9 cellular contexts compared by ENCODE assay signal in the genomic region with DNA sequence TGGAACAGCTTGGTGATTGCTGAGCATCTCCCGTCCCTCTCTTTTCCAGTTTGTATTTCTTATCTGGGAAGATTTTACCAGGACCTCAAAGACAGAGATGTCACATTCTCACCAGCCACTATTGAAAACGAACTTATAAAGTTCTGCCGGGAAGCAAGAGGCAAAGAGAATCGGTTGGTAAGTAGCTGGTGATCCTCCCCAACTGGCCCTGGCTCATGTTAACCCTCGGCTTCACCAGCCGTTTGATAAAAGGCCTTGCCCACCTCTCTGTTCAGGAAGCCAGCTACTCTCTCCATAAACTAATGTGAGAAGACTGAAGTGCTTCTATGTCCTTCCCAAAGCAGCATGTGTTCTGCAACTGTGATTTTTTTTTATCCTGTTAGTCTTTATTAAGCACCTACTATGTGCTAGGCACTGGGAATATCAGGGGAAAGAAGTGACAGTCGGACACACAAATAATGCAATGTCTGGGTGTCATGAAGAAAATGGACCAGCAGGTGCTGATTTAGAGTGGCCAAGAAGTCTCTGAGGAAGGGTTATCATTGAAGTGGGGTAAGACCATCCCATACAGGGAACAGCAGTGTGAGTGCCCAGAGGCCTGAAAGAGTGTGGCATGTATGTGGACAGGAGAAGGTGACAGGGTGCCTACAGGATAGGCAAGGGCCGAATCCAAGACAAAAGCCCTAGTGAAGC. TPM values are rescaled to one million over a fixed set of nuclear protein-coding genes. Genes with fewer than 3 reads are reported as not detected.
A peak's percentile ranks its signal among the peaks of the same experiment; 100 is the strongest.
DNase-seq lines count a peak whose midpoint lies in the region; ATAC-seq, FAIRE-seq and TF ChIP-seq lines count a peak whose summit lies in the region.
"Had no signal": no experiment of that assay in that cellular context is flagged by ENCODE, and none has a peak within 500 bp of the region (broad histone marks: within the 10 kb centered on the region; RNA-seq: fewer than 3 reads in every experiment).

No MANE protein-coding gene starts in this region.

- CTCF ChIA-PET in H1 (lab: Charles Lee; ENCODE audit: partially characterized antibody), result interaction anchor here (0.7 to 7.2 kb wide), 3 partner anchors 414 to 770 kb away, joined by 3 to 53 read pairs (median 3); a partner anchor contains a TSS
- CTCF ChIA-PET in GM10248 (lab: Yijun Ruan, JAX), result interaction anchor here (0.6 to 7.5 kb wide), 7 partner anchors 11 to 770 kb away, joined by 3 to 73 read pairs (median 3); a partner anchor contains a TSS

- H3K14ac ChIP-seq in H1 (ENCODE audit: insufficient read length), result no peak overlapping the region
- H3K14ac ChIP-seq in neuronal stem cell (ENCODE audit: low read length), result no peak overlapping the region

- H3K23ac ChIP-seq in H1 (ENCODE audit: insufficient read length) (no peak overlapping the region), neuronal stem cell (ENCODE audit: low read depth, low read length, poor library complexity) (no peak overlapping the region)

- peaks cover 44% of the 10 kb centered on the region for H3K36me3 ChIP-seq in DND-41 (ENCODE audit: insufficient read depth, low read length)
- H3K36me3 ChIP-seq in OCI-LY3 (replicated peaks; ENCODE audit: low read depth, low read length), result peaks cover 44% of the 10 kb centered on the region
- H3K36me3 ChIP-seq in H1 (ENCODE audit: control insufficient read depth in 2 of 4, insufficient read depth in 4 of 4, low read length in 3 of 4), result peaks cover 12 to 39% (median 21%) of the 10 kb centered on the region in 4 experiments
- peaks cover 31 to 47% of the 10 kb centered on the region in 2 donors for H3K36me3 ChIP-seq in neuronal stem cell (replicated peaks in 1 of 2; ENCODE audit: control insufficient read depth in 2 of 2, insufficient read depth in 2 of 2, low read length in 2 of 2)

- H2BK120ac ChIP-seq in H1 (replicated peaks; ENCODE audit: low read depth, low read length), result no peak overlapping the region
- H2BK120ac ChIP-seq in neuronal stem cell (ENCODE audit: low read depth, low read length), result no peak overlapping the region

- FAIRE-seq in H1 (lab: Jason Lieb, UNC), result no peak

- no peaks in the 10 kb centered on the region for H3K9me3 ChIP-seq in DND-41 (ENCODE audit: insufficient read depth, low read length, severe bottlenecking)
- H3K9me3 ChIP-seq in OCI-LY3 (ENCODE audit: insufficient read depth, low read length), result no peaks in the 10 kb centered on the region
- H3K9me3 ChIP-seq in H1 (ENCODE audit: insufficient read depth in 2 of 2, low read depth in 1 of 2, low read length in 1 of 2), result no peaks in the 10 kb centered on the region
- H3K9me3 ChIP-seq in neuronal stem cell (replicated peaks in 1 of 2; ENCODE audit: control insufficient read depth in 2 of 2, insufficient read depth in 1 of 2, low read depth in 1 of 2, low read length in 2 of 2), result peaks cover 0 to 2% of the 10 kb centered on the region in 2 donors

- H3K79me2 ChIP-seq in DND-41 (ENCODE audit: insufficient read depth, low read length) (peaks cover 71% of the 10 kb centered on the region), OCI-LY3 (ENCODE audit: low read length) (peaks cover 59% of the 10 kb centered on the region), H1 (ENCODE audit: control insufficient read depth in 1 of 2, insufficient read depth in 2 of 2, low read length in 2 of 2) (peaks cover 10 to 34% of the 10 kb centered on the region in 2 experiments)

- no peak overlapping the region for H3K56ac ChIP-seq in H1 (replicated peaks; ENCODE audit: insufficient read length, low read depth, low read length)

- TF ChIP-seq CTCF in DND-41 (IDR thresholded peaks at IDR 0.05; ENCODE audit: borderline replicate concordance, extremely low read depth, low read length, poor library complexity, severe bottlenecking) (no peak), OCI-LY3 (IDR thresholded peaks at IDR 0.05; ENCODE audit: low read depth, low read length) (no peak), H1 (IDR thresholded peaks at IDR 0.05; ENCODE audit: control extremely low read depth in 1 of 3, insufficient read depth in 1 of 3, low read depth in 1 of 3, low read length in 3 of 3) (no peak), GM10248 (IDR thresholded peaks at IDR 0.05; ENCODE audit: control extremely low read depth, extremely low read depth, low read depth, missing control alignments) (no peak)

- H4K91ac ChIP-seq in H1 (replicated peaks; ENCODE audit: insufficient read length, low read length) (no peak overlapping the region), neuronal stem cell (ENCODE audit: low read depth, low read length, poor library complexity) (no peak overlapping the region)

- no peak for DNase-seq in DND-41
- DNase-seq in H1 (ENCODE audit: low read depth in 1 of 2, low spot score in 2 of 2), result peak in 1 of 2 experiments; percentile 23
- DNase-seq in neuronal stem cell (ENCODE audit: low spot score), result no peak
- no peak for DNase-seq in GM10248 (ENCODE audit: extremely low spot score)
- no peak for DNase-seq in GM19238 (ENCODE audit: insufficient read length, low spot score)
- DNase-seq: hypothalamus had no signal

- no peak for TF ChIP-seq RAD21 in H1 (IDR thresholded peaks at IDR 0.05 in 1 of 2, conservative IDR thresholded peaks at IDR 0.05 in 1 of 2; ENCODE audit: low read depth in 2 of 2, low read length in 2 of 2)

- peak overlapping the region; percentile 92 for H3K4me2 ChIP-seq in DND-41 (ENCODE audit: insufficient read depth, low read length)
- peak overlapping the region; percentile 83 for H3K4me2 ChIP-seq in OCI-LY3 (ENCODE audit: low read length)
- peak overlapping the region; percentile 84 to 95 for H3K4me2 ChIP-seq in H1 (ENCODE audit: insufficient read depth in 1 of 2, low read depth in 2 of 2, low read length in 2 of 2)
- H3K4me2 ChIP-seq in neuronal stem cell (ENCODE audit: insufficient read depth, low read length, poor library complexity, severe bottlenecking), result peak overlapping the region; percentile 79

- H3K27me3 ChIP-seq in DND-41 (ENCODE audit: insufficient read depth, low read length, poor library complexity), result no peaks in the 10 kb centered on the region
- no peaks in the 10 kb centered on the region for H3K27me3 ChIP-seq in OCI-LY3 (ENCODE audit: low read depth, low read length)
- no peaks in the 10 kb centered on the region for H3K27me3 ChIP-seq in H1 (replicated peaks in 1 of 4; ENCODE audit: control insufficient read depth in 3 of 4, extremely low read depth in 1 of 4, insufficient read depth in 3 of 4, low read length in 3 of 4)
- no peaks in the 10 kb centered on the region for H3K27me3 ChIP-seq in neuronal stem cell (ENCODE audit: control insufficient read depth in 3 of 3, insufficient read depth in 3 of 3, low read depth in 1 of 3, low read length in 3 of 3)

- H2BK20ac ChIP-seq in H1 (ENCODE audit: low read length), result no peak overlapping the region

- TF ChIP-seq EP300 in H1 (IDR thresholded peaks at IDR 0.05; ENCODE audit: borderline replicate concordance in 1 of 2, low read depth in 2 of 2, low read length in 2 of 2), result no peak

- peak overlapping the region; percentile 96 for H3K9ac ChIP-seq in DND-41 (ENCODE audit: low read depth, low read length)
- H3K9ac ChIP-seq in OCI-LY3 (ENCODE audit: low read length), result peak overlapping the region; percentile 97
- peak overlapping the region in 2 of 4 experiments; percentile 91 to 93; a peak in 5 of 7 replicates for H3K9ac ChIP-seq in H1 (replicated peaks in 1 of 4; ENCODE audit: extremely low read depth in 1 of 4, low read depth in 3 of 4, low read length in 3 of 4)
- H3K9ac ChIP-seq in neuronal stem cell (ENCODE audit: low read depth, low read length, poor library complexity), result no peak overlapping the region

- POLR2A ChIA-PET in H1 (lab: Charles Lee; ENCODE audit: partially characterized antibody), result interaction anchor here (0.7 to 2.8 kb wide), 8 partner anchors 10 to 811 kb away, joined by 3 to 23 read pairs (median 4); a partner anchor contains a TSS
- POLR2A ChIA-PET in GM10248 (lab: Yijun Ruan, JAX), result interaction anchor here (1.2 to 1.8 kb wide), 3 partner anchors 8 to 113 kb away, joined by 4 to 9 read pairs (median 5); a partner anchor contains a TSS

- no peak overlapping the region for H3K4ac ChIP-seq in H1 (replicated peaks; ENCODE audit: insufficient read length, low read depth, low read length)
- no peak overlapping the region for H3K4ac ChIP-seq in neuronal stem cell (ENCODE audit: low read length)

- no peak overlapping the region for H2AFZ ChIP-seq in DND-41 (ENCODE audit: low read depth, low read length)
- no peak overlapping the region for H2AFZ ChIP-seq in OCI-LY3 (ENCODE audit: low read depth, low read length)
- H2AFZ ChIP-seq in H1 (ENCODE audit: low read length), result no peak overlapping the region
- H2AFZ ChIP-seq in neuronal stem cell (ENCODE audit: low read length), result no peak overlapping the region

- H4K5ac ChIP-seq in H1 (ENCODE audit: insufficient read length, low read depth, low read length), result no peak overlapping the region

- H2AK5ac ChIP-seq in H1 (ENCODE audit: low read depth, low read length) (no peak overlapping the region), neuronal stem cell (ENCODE audit: low read depth, low read length) (no peak overlapping the region)

- no peak overlapping the region for H2BK15ac ChIP-seq in H1 (ENCODE audit: low read length)
- no peak overlapping the region for H2BK15ac ChIP-seq in neuronal stem cell (ENCODE audit: low read length)

- no peak overlapping the region for H3K18ac ChIP-seq in H1 (ENCODE audit: extremely low read depth, low read length)
- H3K18ac ChIP-seq in neuronal stem cell (ENCODE audit: low read length), result no peak overlapping the region

- H3K23me2 ChIP-seq in H1 (ENCODE audit: low read depth, low read length), result peaks cover 3% of the 10 kb centered on the region; the same call in 1 of the 2 replicates

- TF ChIP-seq POLR2A in H1 (IDR thresholded peaks at IDR 0.05; ENCODE audit: control extremely low read depth in 1 of 2, low read depth in 2 of 2, low read length in 2 of 2), result no peak

- H2BK5ac ChIP-seq in H1 (ENCODE audit: low read depth, low read length) (no peak overlapping the region), neuronal stem cell (ENCODE audit: low read length) (no peak overlapping the region)

- H3K79me1 ChIP-seq in H1 (ENCODE audit: low read depth, low read length), result peaks cover 2% of the 10 kb centered on the region; the same call in 1 of the 2 replicates
- peaks cover 2% of the 10 kb centered on the region for H3K79me1 ChIP-seq in neuronal stem cell (ENCODE audit: low read depth, low read length)

- 77% methylated on average over 8 of the region's 8 CpGs; no CpG with 5 or more reads in 1 of the 2 experiments for WGBS in H1 (ENCODE audit: extremely low coverage in 1 of 2, insufficient coverage in 1 of 2, insufficient read length in 1 of 2, insufficient replicate concordance in 2 of 2, low coverage in 1 of 2, low lambda C conversion rate in 2 of 2, missing lambda C conversion rate in 1 of 2), 2 experiments
- no CpG with 5 or more reads among the region's 8 CpGs for WGBS in neuronal stem cell (ENCODE audit: extremely low coverage in 2 of 2, insufficient read length in 2 of 2, insufficient replicate concordance in 1 of 2), 2 donors

- H4K8ac ChIP-seq in H1 (ENCODE audit: extremely low read depth, insufficient read depth, low read length), result no peak overlapping the region
- no peak overlapping the region for H4K8ac ChIP-seq in neuronal stem cell (ENCODE audit: low read depth, low read length)

- H4K20me1 ChIP-seq in DND-41 (ENCODE audit: insufficient read depth, low read length), result peaks cover 39% of the 10 kb centered on the region; the same call in 1 of the 2 replicates
- peaks cover 15% of the 10 kb centered on the region for H4K20me1 ChIP-seq in OCI-LY3 (ENCODE audit: insufficient read depth, low read length)
- peaks cover 13 to 23% of the 10 kb centered on the region in 2 experiments for H4K20me1 ChIP-seq in H1 (replicated peaks in 1 of 2; ENCODE audit: control insufficient read depth in 1 of 2, insufficient read depth in 2 of 2, low read length in 2 of 2)

- H3K4me1 ChIP-seq in DND-41 (ENCODE audit: insufficient read depth, low read length) (peaks cover 65% of the 10 kb centered on the region), OCI-LY3 (ENCODE audit: low read length) (peaks cover 40% of the 10 kb centered on the region), H1 (replicated peaks in 1 of 4; ENCODE audit: control insufficient read depth in 3 of 4, insufficient read depth in 4 of 4, low read length in 3 of 4) (peaks cover 4 to 23% (median 8%) of the 10 kb centered on the region in 4 experiments), neuronal stem cell (ENCODE audit: control insufficient read depth in 2 of 2, insufficient read depth in 1 of 2, low read depth in 1 of 2, low read length in 2 of 2) (peaks cover 12 to 22% of the 10 kb centered on the region in 2 donors)

- H3K4me3 ChIP-seq in DND-41 (ENCODE audit: low read depth in 1 of 2, low read length in 2 of 2), result peak overlapping the region; percentile 58 to 94; a peak in 3 of 4 replicates
- peak overlapping the region; percentile 84 for H3K4me3 ChIP-seq in OCI-LY3 (ENCODE audit: low read length)
- H3K4me3 ChIP-seq in H1 (ENCODE audit: extremely low read depth in 1 of 4, insufficient read depth in 2 of 4, low read depth in 3 of 4, low read length in 4 of 4), result peak overlapping the region; percentile 88 to 99 (median 96)
- H3K4me3 ChIP-seq in neuronal stem cell (ENCODE audit: low read length in 2 of 2), result peak overlapping the region; percentile 66 to 97

- H3K27ac ChIP-seq in DND-41 (ENCODE audit: low read length) (peak overlapping the region; percentile 84), OCI-LY3 (ENCODE audit: low read length) (peak overlapping the region; percentile 52), H1 (ENCODE audit: low read depth, low read length) (no peak overlapping the region), neuronal stem cell (replicated peaks; ENCODE audit: low read length) (no peak overlapping the region)

- ATAC-seq in DND-41 (ENCODE audit: insufficient read depth, low read depth) (no peak), HG03457 (IDR thresholded peaks at IDR 0.05; ENCODE audit: unreplicated experiment) (no peak), GM19455 (IDR thresholded peaks at IDR 0.05; ENCODE audit: unreplicated experiment) (no peak)

- H2BK12ac ChIP-seq in H1 (ENCODE audit: low read depth, low read length) (no peak overlapping the region), neuronal stem cell (ENCODE audit: low read length) (no peak overlapping the region)

RNA-seq across cellular contexts. Expression of a gene that starts 1.2 kb away (rescaled TPM):
- 159 and 175 TPM in 2 replicates for total RNA-seq in H1 (2021; fragmentation: NEBNext Ultra II Directional; extraction: Animal tissue kit (Norgen Biotek cat#: 25700))
- 25.3 and 37.5 TPM in 2 replicates for polyA plus RNA-seq in H1 (2011; rRNA removed)
- 61.1 TPM for polyA plus RNA-seq in H1 (2011; cell fraction: cytosol; rRNA removed)
- 12.3 TPM for polyA plus RNA-seq in H1 (2011; cell fraction: nucleus; rRNA removed)
- polyA plus RNA-seq in H1 (2012, experiment 1 of 2), result 112 to 209 TPM (median 134 TPM) in 4 replicates
- 47.3 TPM for polyA plus RNA-seq in H1 (2012, experiment 2 of 2)
- 193 TPM for polyA plus RNA-seq in H1 (2013, experiment 1 of 2)
- 251 TPM for polyA plus RNA-seq in H1 (2013, experiment 2 of 2)
- 14.0 and 14.1 TPM in 2 replicates for polyA minus RNA-seq in H1 (2011; rRNA and poly(A)+ RNA removed)
- 22.5 TPM for polyA minus RNA-seq in H1 (2011; cell fraction: cytosol; rRNA and poly(A)+ RNA removed)
- 15.0 TPM for polyA minus RNA-seq in H1 (2011; cell fraction: nucleus; rRNA and poly(A)+ RNA removed)
- polyA plus RNA-seq in neuronal stem cell (2013, experiment 1 of 2), result 106 TPM
- 113 TPM for polyA plus RNA-seq in neuronal stem cell (2013, experiment 2 of 2)

RNA-seq across cellular contexts. Expression of a gene that starts 4.8 kb away (rescaled TPM):
- 59.1 and 60.9 TPM in 2 replicates for total RNA-seq in H1 (2021; fragmentation: NEBNext Ultra II Directional; extraction: Animal tissue kit (Norgen Biotek cat#: 25700))
- polyA plus RNA-seq in H1 (2011; rRNA removed), result 22.2 and 30.1 TPM in 2 replicates
- 28.2 TPM for polyA plus RNA-seq in H1 (2011; cell fraction: cytosol; rRNA removed)
- polyA plus RNA-seq in H1 (2011; cell fraction: nucleus; rRNA removed), result 30.4 TPM
- 42.0 to 44.4 TPM (median 44.0 TPM) in 4 replicates for polyA plus RNA-seq in H1 (2012, experiment 1 of 2)
- 36.6 TPM for polyA plus RNA-seq in H1 (2012, experiment 2 of 2)
- polyA plus RNA-seq in H1 (2013, experiment 1 of 2), result 30.4 TPM
- polyA plus RNA-seq in H1 (2013, experiment 2 of 2), result 30.7 TPM
- 36.5 and 42.7 TPM in 2 replicates for polyA minus RNA-seq in H1 (2011; rRNA and poly(A)+ RNA removed)
- 32.4 TPM for polyA minus RNA-seq in H1 (2011; cell fraction: cytosol; rRNA and poly(A)+ RNA removed)
- polyA minus RNA-seq in H1 (2011; cell fraction: nucleus; rRNA and poly(A)+ RNA removed), result 42.7 TPM
- 44.8 TPM for polyA plus RNA-seq in neuronal stem cell (2013, experiment 1 of 2)
- 45.4 TPM for polyA plus RNA-seq in neuronal stem cell (2013, experiment 2 of 2)

Comparison
In these comparisons a context has a peak if more than half of its experiments do, and no peak if none do; other contexts are left out.
1. H3K27ac ChIP-seq: peak in DND-41 (single experiment) and OCI-LY3 (single experiment); none in H1 (single experiment) and neuronal stem cell (single experiment).
2. Peak in every context shown above with its lines, with median percentiles within 50 percentile points of each other: H3K4me2 ChIP-seq and H3K4me3 ChIP-seq.